Comparison of ENCODE assay signal across 1 cellular context in genomic region chr10:68560201-68560915, GRCh38.
TF ChIP-seq lines count a peak whose summit lies in the region.

TSS of gene TET1 (plus strand) at chr10:68560337. CDS start at chr10:68572339, 12,002 bp downstream.

TF ChIP-seq in H1, 55 proteins besides CTCF, POLR2A, EP300 and RAD21 (continued from another document):
- TF ChIP-seq CHD7 (IDR thresholded peaks at IDR 0.05; ENCODE audit: insufficient replicate concordance, low read length) (no peak), HDAC2 (IDR thresholded peaks at IDR 0.05; ENCODE audit: borderline replicate concordance in 1 of 2, low read depth in 2 of 2, low read length in 2 of 2) (peak in 1 of 2 experiments; percentile 79; a peak in 1 of 4 replicates), GTF2F1 (IDR thresholded peaks at IDR 0.05; ENCODE audit: borderline replicate concordance, low read depth, low read length) (no peak), CEBPB (IDR thresholded peaks at IDR 0.05; ENCODE audit: low read depth, low read length) (no peak), CBX5 (IDR thresholded peaks at IDR 0.05; ENCODE audit: low read depth, low read length) (no peak), BACH1 (IDR thresholded peaks at IDR 0.05; ENCODE audit: low read length) (no peak), MAX (IDR thresholded peaks at IDR 0.05) (peak; percentile 47), PHF8 (conservative IDR thresholded peaks at IDR 0.05; ENCODE audit: low read depth, low read length) (peak; percentile 69), CTBP2 (IDR thresholded peaks at IDR 0.05; ENCODE audit: borderline replicate concordance, insufficient read depth, insufficient read length, low read length) (no peak), POLR2AphosphoS5 (IDR thresholded peaks at IDR 0.05; ENCODE audit: low read depth, low read length) (peak; percentile 89), GABPA (IDR thresholded peaks at IDR 0.05; ENCODE audit: borderline replicate concordance, insufficient read depth, low read length) (no peak; the same call in 1 of the 2 replicates), POU5F1 (IDR thresholded peaks at IDR 0.05; ENCODE audit: low read depth, low read length) (no peak), ATF3 (IDR thresholded peaks at IDR 0.05; ENCODE audit: insufficient read depth, low read depth, low read length) (no peak), NANOG (IDR thresholded peaks at IDR 0.05; ENCODE audit: insufficient read depth, low read depth, low read length, poor library complexity, severe bottlenecking) (no peak), NRF1 (IDR thresholded peaks at IDR 0.05; ENCODE audit: low read depth, low read length) (no peak), CBX8 (IDR thresholded peaks at IDR 0.05; ENCODE audit: borderline replicate concordance, low read depth, low read length) (no peak), BCL11A (IDR thresholded peaks at IDR 0.05; ENCODE audit: low read depth in 2 of 2, low read length in 2 of 2) (no peak), ASH2L (IDR thresholded peaks at IDR 0.05; ENCODE audit: low read length) (peak; percentile 91), SRF (IDR thresholded peaks at IDR 0.05; ENCODE audit: low read depth, low read length) (no peak), KDM1A (IDR thresholded peaks at IDR 0.05; ENCODE audit: borderline replicate concordance, low read length) (peak; percentile 98), SAP30 (IDR thresholded peaks at IDR 0.05; ENCODE audit: insufficient read depth, insufficient replicate concordance, low read length) (no peak), RNF2 (IDR thresholded peaks at IDR 0.05; ENCODE audit: borderline replicate concordance, low read depth, low read length, missing control alignments, poor library complexity, severe bottlenecking) (no peak), CREB1 (IDR thresholded peaks at IDR 0.05) (peak; percentile 46), SIX5 (IDR thresholded peaks at IDR 0.05; ENCODE audit: low read depth, low read length) (no peak), BRCA1 (IDR thresholded peaks at IDR 0.05; ENCODE audit: low read depth, low read length) (no peak), TEAD4 (IDR thresholded peaks at IDR 0.05; ENCODE audit: low read depth, low read length) (peak; percentile 69), SP4 (IDR thresholded peaks at IDR 0.05; ENCODE audit: low read length) (no peak), HDAC6 (IDR thresholded peaks at IDR 0.05; ENCODE audit: low read depth, low read length) (no peak), SIN3A (conservative IDR thresholded peaks at IDR 0.05 in 1 of 2, IDR thresholded peaks at IDR 0.05 in 1 of 2; ENCODE audit: low read depth in 1 of 2, low read length in 2 of 2) (0 out of 4 replicates have a peak, but pooled peaks of 1 of the 2 experiments have one; percentile 57), TCF12 (IDR thresholded peaks at IDR 0.05; ENCODE audit: low read depth, low read length) (0 out of 2 replicates have a peak, but pooled peaks have one; percentile 16), MAFK (IDR thresholded peaks at IDR 0.05; ENCODE audit: low read depth, low read length) (no peak), TBP (IDR thresholded peaks at IDR 0.05; ENCODE audit: low read depth, low read length) (peak; percentile 92), RXRA (IDR thresholded peaks at IDR 0.05; ENCODE audit: insufficient read depth, low read depth, low read length) (no peak), USF2 (IDR thresholded peaks at IDR 0.05; ENCODE audit: low read length) (no peak), SP2 (IDR thresholded peaks at IDR 0.05; ENCODE audit: low read length) (no peak), YY1 (IDR thresholded peaks at IDR 0.05; ENCODE audit: low read depth, low read length) (peak; percentile 65; the same call in 1 of the 2 replicates), RBBP5 (IDR thresholded peaks at IDR 0.05; ENCODE audit: borderline replicate concordance, low read depth, low read length) (0 out of 2 replicates have a peak, but pooled peaks have one; percentile 60), SP1 (IDR thresholded peaks at IDR 0.05; ENCODE audit: low read depth, low read length) (peak; percentile 98), CHD1 (IDR thresholded peaks at IDR 0.05; ENCODE audit: low read depth, low read length) (no peak), JUN (IDR thresholded peaks at IDR 0.05; ENCODE audit: low read depth, low read length) (no peak), KDM5A (IDR thresholded peaks at IDR 0.05; ENCODE audit: low read length) (no peak), ATF2 (IDR thresholded peaks at IDR 0.05; ENCODE audit: low read length) (no peak), TAF1 (IDR thresholded peaks at IDR 0.05; ENCODE audit: low read depth, low read length) (peak; percentile 98), FOSL1 (IDR thresholded peaks at IDR 0.05; ENCODE audit: insufficient read depth, low read depth, low read length) (no peak), JUND (IDR thresholded peaks at IDR 0.05; ENCODE audit: low read length) (no peak), RFX5 (IDR thresholded peaks at IDR 0.05; ENCODE audit: borderline replicate concordance, low read depth, low read length) (no peak), SIRT6 (IDR thresholded peaks at IDR 0.05; ENCODE audit: low read length) (no peak), SUZ12 (IDR thresholded peaks at IDR 0.05; ENCODE audit: low read length) (no peak), EGR1 (IDR thresholded peaks at IDR 0.05; ENCODE audit: borderline replicate concordance, low read depth, low read length) (peak; percentile 85), KDM4A (IDR thresholded peaks at IDR 0.05; ENCODE audit: low read depth, low read length, severe bottlenecking) (peak; percentile 43), ZNF274 (IDR thresholded peaks at IDR 0.05; ENCODE audit: borderline replicate concordance, extremely low read depth, low read length) (no peak), EZH2 (IDR thresholded peaks at IDR 0.05; ENCODE audit: low read depth, low read length, severe bottlenecking) (no peak), TAF7 (optimal IDR thresholded peaks at IDR 0.05; ENCODE audit: borderline replicate concordance, low read depth, low read length) (peak; percentile 91)
- TF ChIP-seq, protein P1, sequence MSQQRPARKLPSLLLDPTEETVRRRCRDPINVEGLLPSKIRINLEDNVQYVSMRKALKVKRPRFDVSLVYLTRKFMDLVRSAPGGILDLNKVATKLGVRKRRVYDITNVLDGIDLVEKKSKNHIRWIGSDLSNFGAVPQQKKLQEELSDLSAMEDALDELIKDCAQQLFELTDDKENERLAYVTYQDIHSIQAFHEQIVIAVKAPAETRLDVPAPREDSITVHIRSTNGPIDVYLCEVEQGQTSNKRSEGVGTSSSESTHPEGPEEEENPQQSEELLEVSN (IDR thresholded peaks at IDR 0.05), result no peak
